10 cellular contexts compared by ENCODE assay signal in the genomic region with DNA sequence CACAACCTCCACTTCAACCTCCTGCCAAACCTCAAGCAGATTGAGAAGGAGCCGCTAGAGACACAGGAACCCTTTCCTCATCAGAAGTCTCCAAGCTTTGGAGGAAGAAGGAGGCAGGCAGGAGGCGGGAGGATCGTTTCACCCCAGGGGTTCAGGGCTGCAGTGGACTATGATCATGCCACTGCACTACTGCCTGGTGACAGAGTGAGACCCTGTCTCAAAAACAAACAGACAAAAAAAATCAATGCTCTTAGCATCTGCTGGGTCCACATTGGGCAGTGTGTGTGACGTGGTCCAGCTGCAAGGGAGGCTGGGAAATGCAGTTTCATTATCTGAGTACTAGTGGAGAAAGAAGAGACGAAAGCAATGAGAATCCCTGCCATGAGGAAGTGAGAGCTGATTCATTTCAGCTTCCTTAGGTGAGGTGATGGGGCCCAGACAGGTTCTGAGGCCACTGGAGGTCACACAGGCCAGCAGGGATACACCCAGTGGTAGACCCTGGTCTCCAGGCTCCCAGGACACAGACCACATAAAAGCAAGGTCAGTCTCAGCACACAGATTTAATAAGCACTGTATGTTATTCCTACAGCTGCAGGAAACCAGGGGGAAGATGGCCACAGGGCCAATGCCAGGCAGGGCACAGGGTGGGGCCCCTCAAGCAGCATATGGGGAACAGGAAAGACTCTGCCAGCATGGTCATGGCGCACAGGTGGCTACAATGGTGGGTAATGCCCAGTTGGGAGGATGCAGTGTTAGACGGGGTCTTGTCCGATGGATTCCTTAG. TPM values are rescaled to one million over a fixed set of nuclear protein-coding genes. Genes with fewer than 3 reads are reported as not detected.
DNase-seq lines count a peak whose midpoint lies in the region; ATAC-seq and TF ChIP-seq lines count a peak whose summit lies in the region.
"Had no signal": no experiment of that assay in that cellular context is flagged by ENCODE, and none has a peak within 500 bp of the region (broad histone marks: within the 10 kb centered on the region; RNA-seq: fewer than 3 reads in every experiment).

No MANE protein-coding gene starts in this region.

- H3K9me3 Mint-ChIP-seq in H9 = peaks cover 3 to 8% of the 10 kb centered on the region in 2 experiments; a peak in 2 of 5 replicates
- H3K9me3 Mint-ChIP-seq: stimulated activated naive CD8-positive, alpha-beta T cell treated with anti-CD3 and anti-CD28 coated beads, Interleukin-15, Interleukin-2, amounts not matched to agents 100 ng/mL and 50 ng/mL, for 24 hours had no signal

- H4K8ac ChIP-seq in H9 (replicated peaks; ENCODE audit: insufficient read length, low read depth, low read length) = no peak overlapping the region
- no peak overlapping the region for H4K8ac ChIP-seq in mesendoderm (ENCODE audit: low read depth, low read length)

- no peak overlapping the region for H3K27ac ChIP-seq in H9 (ENCODE audit: insufficient read length, low read depth, low read length)
- H3K27ac ChIP-seq in MM.1S (ENCODE audit: low read length) = no peak overlapping the region; the same call in 1 of the 2 replicates
- H3K27ac ChIP-seq in ovary = no peak overlapping the region
- no peak overlapping the region for H3K27ac ChIP-seq in mesendoderm (ENCODE audit: low read depth, low read length)

- H2BK20ac ChIP-seq in H9 (ENCODE audit: low read depth, low read length, poor library complexity, severe bottlenecking) = no peak overlapping the region

- H3K23me2 ChIP-seq in H9 (ENCODE audit: insufficient read length, low read depth, low read length, poor library complexity, severe bottlenecking) = no peaks in the 10 kb centered on the region

- H3F3A ChIP-seq in MM.1S (ENCODE audit: insufficient read depth, low read length) = no peaks in the 10 kb centered on the region

- H2AK5ac ChIP-seq in H9 (ENCODE audit: insufficient read length, low read length) (no peak overlapping the region), mesendoderm (ENCODE audit: low read length) (no peak overlapping the region)

- no peak overlapping the region for H3K4me3 ChIP-seq in MM.1S (ENCODE audit: low read length)
- no peak overlapping the region for H3K4me3 ChIP-seq in ovary
- no peak overlapping the region for H3K4me3 ChIP-seq in mesendoderm (ENCODE audit: low read length)

- H2AFZ ChIP-seq in H9 (ENCODE audit: low read length) (no peak overlapping the region), MM.1S (ENCODE audit: low read length) (peak overlapping the region; percentile 33)

- TF ChIP-seq CTCF in H9 (conservative IDR thresholded peaks at IDR 0.05) (no peak), MM.1S (IDR thresholded peaks at IDR 0.05; ENCODE audit: low read length) (no peak), ovary (IDR thresholded peaks at IDR 0.05) (no peak)

- no CpG with 5 or more reads among the region's 8 CpGs for WGBS in H9 (ENCODE audit: extremely low coverage, insufficient read length, low lambda C conversion rate)
- WGBS in ovary, 3 donors = 54 to 61% (median 58%) methylated on average over 8 of the region's 8 CpGs
- no CpG with 5 or more reads among the region's 8 CpGs for WGBS in mesendoderm (ENCODE audit: extremely low coverage, insufficient coverage, low lambda C conversion rate)

- no peak for TF ChIP-seq POLR2A in ovary (IDR thresholded peaks at IDR 0.05)

- no peak for TF ChIP-seq EP300 in ovary (IDR thresholded peaks at IDR 0.05)

- H3T11ph ChIP-seq in H9 (ENCODE audit: low read length) = no peak overlapping the region

- H3K9me2 ChIP-seq in MM.1S (replicated peaks; ENCODE audit: insufficient read depth, low read length) = no peaks in the 10 kb centered on the region

- no peak overlapping the region for H3K18ac ChIP-seq in H9 (ENCODE audit: insufficient read length, low read depth, low read length)
- no peak overlapping the region for H3K18ac ChIP-seq in mesendoderm (ENCODE audit: low read length)

- 0 out of 7 replicates have a peak overlapping the region, but pooled peaks of 1 of the 3 experiments have one; percentile 33 for H3K27ac Mint-ChIP-seq in H9
- H3K27ac Mint-ChIP-seq: stimulated activated naive CD8-positive, alpha-beta T cell treated with anti-CD3 and anti-CD28 coated beads, Interleukin-15, Interleukin-2, amounts not matched to agents 100 ng/mL and 50 ng/mL, for 24 hours had no signal

- no peak overlapping the region for H3K4me3 Mint-ChIP-seq in H9
- H3K4me3 Mint-ChIP-seq: stimulated activated naive CD8-positive, alpha-beta T cell treated with anti-CD3 and anti-CD28 coated beads, Interleukin-15, Interleukin-2, amounts not matched to agents 100 ng/mL and 50 ng/mL, for 24 hours had no signal

- H3K27me3 ChIP-seq in H9 (ENCODE audit: insufficient read depth, low read length) = peaks cover 5% of the 10 kb centered on the region; the same call in 1 of the 2 replicates
- peaks cover 17% of the 10 kb centered on the region for H3K27me3 ChIP-seq in MM.1S (replicated peaks; ENCODE audit: insufficient read depth, low read length)
- no peaks in the 10 kb centered on the region for H3K27me3 ChIP-seq in ovary
- H3K27me3 ChIP-seq in mesendoderm (ENCODE audit: insufficient read depth, low read length, poor library complexity) = no peaks in the 10 kb centered on the region

- H4K5ac ChIP-seq in H9 (ENCODE audit: insufficient read length, low read depth, low read length) (peak overlapping the region; percentile 24), mesendoderm (ENCODE audit: low read length) (no peak overlapping the region)

- no peaks in the 10 kb centered on the region for H4K20me1 ChIP-seq in H9 (ENCODE audit: control insufficient read depth, insufficient read depth, insufficient read length)
- no peaks in the 10 kb centered on the region for H4K20me1 ChIP-seq in MM.1S (ENCODE audit: insufficient read depth, low read length)

- peaks cover 5 to 12% of the 10 kb centered on the region in 2 experiments; a peak in 3 of 4 replicates for H3K4me1 Mint-ChIP-seq in H9

- peak; percentile 87 for ATAC-seq in GM18873 (IDR thresholded peaks at IDR 0.05; ENCODE audit: low FRiP score, unreplicated experiment)
- no peak for ATAC-seq in left lobe of liver

- no peak overlapping the region for H3K23ac ChIP-seq in H9 (ENCODE audit: insufficient read length, low read depth, low read length)
- H3K23ac ChIP-seq in mesendoderm (ENCODE audit: low read length) = no peak overlapping the region

- no peak overlapping the region for H2BK15ac ChIP-seq in H9 (ENCODE audit: low read depth, low read length)
- H2BK15ac ChIP-seq in mesendoderm (replicated peaks; ENCODE audit: low read depth) = no peak overlapping the region

- H3K4ac ChIP-seq in H9 (ENCODE audit: low read depth, low read length) (no peak overlapping the region), mesendoderm (ENCODE audit: low read depth, low read length) (no peak overlapping the region)

- H3K56ac ChIP-seq in H9 (ENCODE audit: insufficient read length, low read depth, low read length) (no peak overlapping the region), mesendoderm (ENCODE audit: low read length) (no peak overlapping the region)

- H3K27me3 Mint-ChIP-seq in H9 (ENCODE audit: low read depth) = peaks cover 49% of the 10 kb centered on the region

- no peaks in the 10 kb centered on the region for H3K9me3 ChIP-seq in H9 (ENCODE audit: control insufficient read depth, low read depth, low read length)
- H3K9me3 ChIP-seq in MM.1S (replicated peaks; ENCODE audit: insufficient read depth, low read length) = no peaks in the 10 kb centered on the region
- no peaks in the 10 kb centered on the region for H3K9me3 ChIP-seq in ovary

- no peaks in the 10 kb centered on the region; the same call in 1 of the 2 replicates for H3K4me1 ChIP-seq in H9 (ENCODE audit: insufficient read depth, low read length)
- peaks cover 13% of the 10 kb centered on the region for H3K4me1 ChIP-seq in MM.1S (ENCODE audit: low read length)
- H3K4me1 ChIP-seq in ovary (ENCODE audit: insufficient read depth) = no peaks in the 10 kb centered on the region
- no peaks in the 10 kb centered on the region for H3K4me1 ChIP-seq in mesendoderm (ENCODE audit: control insufficient read depth, low read depth, low read length)

- no peaks in the 10 kb centered on the region for H3K36me3 ChIP-seq in MM.1S (replicated peaks; ENCODE audit: insufficient read depth, low read length)
- H3K36me3 ChIP-seq in ovary = no peaks in the 10 kb centered on the region
- H3K36me3 ChIP-seq in mesendoderm (ENCODE audit: control insufficient read depth, insufficient read depth, low read length) = no peaks in the 10 kb centered on the region

- H2BK120ac ChIP-seq in H9 (ENCODE audit: low read depth, low read length, poor library complexity, severe bottlenecking) (no peak overlapping the region), mesendoderm (ENCODE audit: low read depth, low read length) (no peak overlapping the region)

- H3K9ac ChIP-seq in H9 (ENCODE audit: extremely low read depth, insufficient read length, low read length) (no peak overlapping the region), MM.1S (ENCODE audit: low read length) (no peak overlapping the region), mesendoderm (ENCODE audit: low read length) (no peak overlapping the region)

- H4K91ac ChIP-seq in H9 (ENCODE audit: insufficient read length, low read depth, low read length) = no peak overlapping the region

- peak overlapping the region; percentile 18; the same call in 1 of the 2 replicates for H3K14ac ChIP-seq in H9 (ENCODE audit: insufficient read depth, low read length)

- H2BK12ac ChIP-seq in H9 (ENCODE audit: insufficient read length, low read depth, low read length) = no peak overlapping the region

- no peaks in the 10 kb centered on the region for H3K79me1 ChIP-seq in H9 (ENCODE audit: insufficient read depth, low read depth, low read length, poor library complexity, severe bottlenecking)
- H3K79me1 ChIP-seq in mesendoderm (ENCODE audit: low read length) = no peaks in the 10 kb centered on the region

- H3K36me3 Mint-ChIP-seq in H9 (ENCODE audit: insufficient read depth in 1 of 3, low read depth in 3 of 3) = no peaks in the 10 kb centered on the region; a peak in 2 of 7 replicates

- intact Hi-C loops in ovary (cut with DNase I) = no loop called here

- DNase-seq in H9 = no peak
- DNase-seq in MM.1S = peak; percentile 38
- peak; percentile 15 for DNase-seq in left lobe of liver (ENCODE audit: low spot score)
- no peak for DNase-seq in ovary
- DNase-seq in NCI-H2171 treated with DMSO at 0.1 percent for 48 hours (lab: John Stamatoyannopoulos, UW) = no peak
- no peak for DNase-seq in stimulated activated CD4-positive, alpha-beta T cell treated with anti-CD3 and anti-CD28 coated beads, Interleukin-1b, Interleukin-23, amount 100 ng/mL, for 48 hours
- no peak for DNase-seq in mesendoderm

- H3K79me2 ChIP-seq in H9 (ENCODE audit: insufficient read depth, low read length) = no peaks in the 10 kb centered on the region
- no peaks in the 10 kb centered on the region for H3K79me2 ChIP-seq in MM.1S (ENCODE audit: low read length)
- no peaks in the 10 kb centered on the region for H3K79me2 ChIP-seq in mesendoderm (ENCODE audit: control insufficient read depth, insufficient read depth, low read length)

- no peak overlapping the region for H2BK5ac ChIP-seq in H9 (ENCODE audit: insufficient read length, low read length)
- no peak overlapping the region for H2BK5ac ChIP-seq in mesendoderm (ENCODE audit: low read length)

- H3K4me2 ChIP-seq in H9 (ENCODE audit: insufficient read depth, insufficient read length, low read length) (no peak overlapping the region), MM.1S (ENCODE audit: low read depth, low read length) (peak overlapping the region; percentile 22; the same call in 1 of the 2 replicates), mesendoderm (ENCODE audit: low read length) (no peak overlapping the region)

RNA-seq across cellular contexts. Expression of a gene that starts 4.3 kb away (rescaled TPM):
- total RNA-seq in H9 (2021) (not detected in 2 replicates), left lobe of liver (not detected), ovary (not detected)
- under 1 TPM in 1 of 2 donors, not detected in 1; 0.22 TPM for polyA plus RNA-seq in ovary
- polyA plus RNA-seq in mesendoderm (2013, experiment 1 of 2) = not detected
- polyA plus RNA-seq in mesendoderm (2013, experiment 2 of 2) = not detected
- total RNA-seq: lung microvascular endothelial cell had no signal

RNA-seq across cellular contexts. Expression of a gene that starts 22.9 kb away (rescaled TPM):
- total RNA-seq in H9 (2021) (4.0 and 4.4 TPM in 2 replicates), left lobe of liver (0.48 TPM), ovary (10 to 100 TPM; 12.4 to 68.1 (median 26.1) TPM)
- polyA plus RNA-seq in ovary = 10 to 100 TPM; 23.3 to 34.1 TPM
- 0.93 TPM for polyA plus RNA-seq in mesendoderm (2013, experiment 1 of 2)
- polyA plus RNA-seq in mesendoderm (2013, experiment 2 of 2) = 0.95 TPM

RNA-seq across cellular contexts. Expression of a gene that starts 53.5 kb away (rescaled TPM):
- total RNA-seq in H9 (2021) (not detected in 2 replicates), left lobe of liver (5.9 TPM), ovary (1 to 10 TPM in 5 of 7 donors, under 1 TPM in 2; 0.48 to 9.1 (median 1.7) TPM)
- polyA plus RNA-seq in ovary = 10 to 100 TPM in 1 of 2 donors, 1 to 10 TPM in 1; 3.3 to 11.5 TPM
- polyA plus RNA-seq in mesendoderm (2013, experiment 1 of 2) = not detected
- polyA plus RNA-seq in mesendoderm (2013, experiment 2 of 2) = not detected
- total RNA-seq: lung microvascular endothelial cell had no signal

Comparison
In these comparisons a context has a peak if more than half of its experiments do, and no peak if none do; other contexts are left out.
1. DNase-seq: peak in MM.1S (single experiment) and left lobe of liver (single experiment); none in H9 (single experiment), ovary (0 of 5), NCI-H2171 treated with DMSO at 0.1 percent for 48 hours (single experiment), stimulated activated CD4-positive, alpha-beta T cell treated with anti-CD3 and anti-CD28 coated beads, Interleukin-1b, Interleukin-23, amount 100 ng/mL, for 48 hours (single experiment) and mesendoderm (single experiment).